ENCODE assay signal across 30 cellular contexts in genomic region chr17:76236603-76237002, GRCh38.
"Had no signal": no experiment of that assay in that cellular context is flagged by ENCODE, and none has a peak within 500 bp of the region (broad histone marks: within the 10 kb centered on the region; RNA-seq: fewer than 3 reads in every experiment).

No MANE protein-coding gene starts in this region.

- H3K27ac Mint-ChIP-seq: activated CD4-positive, alpha-beta T cell treated with anti-CD3 and anti-CD28 coated beads, Interleukin-2, amount 10 ng/mL, durations not matched to agents 24 days and 14 days; activated CD8-positive, alpha-beta T cell treated with anti-CD3 and anti-CD28 coated beads for 36 hours; activated naive CD4-positive, alpha-beta T cell treated with anti-CD3 and anti-CD28 coated beads for 36 hours; activated T-helper 1 cell treated with anti-CD3 and anti-CD28 coated beads, Interleukin-12 subunit alpha, Interleukin-12 subunit beta, Interleukin-2, Interleukin-4 antibody, amounts not matched to agents 30 ng/mL and 10 ng/mL and 1 ng/mL, durations not matched to agents 14 hours and 24 hours and 36 hours; T-helper 1 cell treated with Interleukin-12 subunit alpha and Interleukin-12 subunit beta and Interleukin-4 antibody, amounts not matched to agents 30 μg/mL and 1 μg/mL, for 36 hours; T-helper 2 cell treated with Interferon-gamma antibody and Interleukin-4, amounts not matched to agents 5 μg/mL and 100 μg/mL, for 36 hours had no signal

- DNase-seq: activated CD4-positive, alpha-beta T cell treated with anti-CD3 and anti-CD28 coated beads, Interleukin-2, amount 10 ng/mL, durations not matched to agents 24 days and 14 days; activated CD4-positive, alpha-beta T cell treated with anti-CD3 and anti-CD28 coated beads, Interleukin-2, amount 50 U/mL, for 4 hours; activated CD8-positive, alpha-beta memory T cell treated with anti-CD3 and anti-CD28 coated beads, Interleukin-2, amount 50 U/mL, for 4 hours; activated CD8-positive, alpha-beta T cell treated with anti-CD3 and anti-CD28 coated beads for 36 hours; activated gamma-delta T cell treated with Interleukin-2 at 50 U/mL for 16 hours; activated naive CD4-positive, alpha-beta T cell treated with anti-CD3 and anti-CD28 coated beads for 36 hours; activated T-cell treated with anti-CD3 and anti-CD28 coated beads for 4 hours; activated T-cell treated with anti-CD3 and anti-CD28 coated beads, Interleukin-2, amount 50 U/mL, for 4 hours; body of pancreas; cerebellar nuclear complex; Kasumi-1; MG63; NCI-H1048; NCI-H1105 treated with DMSO at 0.1 percent for 48 hours; NCI-H1436; NCI-H1694 treated with DMSO at 0.1 percent for 48 hours; NCI-H2029; NCI-H345; NCI-H524 treated with DMSO at 0.1 percent for 48 hours; SHP77; SJCRH30 had no signal

- H3K4me3 ChIP-seq: adrenal gland, body of pancreas, breast epithelium, MG63, SJCRH30, SK-N-MC had no signal

- H3K27ac ChIP-seq: adrenal gland, body of pancreas, breast epithelium, SJCRH30, SK-N-MC had no signal

- H3K9me3 Mint-ChIP-seq: T-helper 2 cell treated with Interferon-gamma antibody and Interleukin-4, amounts not matched to agents 5 μg/mL and 100 μg/mL, for 36 hours had no signal

- H3K27me3 Mint-ChIP-seq: activated CD4-positive, alpha-beta T cell treated with anti-CD3 and anti-CD28 coated beads, Interleukin-2, amount 10 ng/mL, durations not matched to agents 24 days and 14 days; activated CD8-positive, alpha-beta T cell treated with anti-CD3 and anti-CD28 coated beads for 36 hours had no signal

- FAIRE-seq: astrocyte, TTC549 had no signal

- H3K9me3 ChIP-seq: adrenal gland, body of pancreas, breast epithelium had no signal

- H3K4me3 Mint-ChIP-seq: activated CD4-positive, alpha-beta T cell treated with anti-CD3 and anti-CD28 coated beads, Interleukin-2, amount 10 ng/mL, durations not matched to agents 24 days and 14 days; activated CD8-positive, alpha-beta T cell treated with anti-CD3 and anti-CD28 coated beads for 36 hours; activated naive CD4-positive, alpha-beta T cell treated with anti-CD3 and anti-CD28 coated beads for 36 hours; activated T-cell treated with anti-CD3 and anti-CD28 coated beads, Interleukin-2, amount 50 U/mL, for 4 hours; activated T-helper 1 cell treated with anti-CD3 and anti-CD28 coated beads, Interleukin-12 subunit alpha, Interleukin-12 subunit beta, Interleukin-2, Interleukin-4 antibody, amounts not matched to agents 30 ng/mL and 10 ng/mL and 1 ng/mL, durations not matched to agents 14 hours and 24 hours and 36 hours; T-helper 1 cell treated with Interleukin-12 subunit alpha and Interleukin-12 subunit beta and Interleukin-4 antibody, amounts not matched to agents 30 μg/mL and 1 μg/mL, for 36 hours; T-helper 2 cell treated with Interferon-gamma antibody and Interleukin-4, amounts not matched to agents 5 μg/mL and 100 μg/mL, for 36 hours had no signal

- H3K27me3 ChIP-seq: adrenal gland, body of pancreas, breast epithelium had no signal

- ATAC-seq: activated CD8-positive, alpha-beta T cell treated with anti-CD3 and anti-CD28 coated beads for 36 hours; activated T-cell treated with anti-CD3 and anti-CD28 coated beads, Interleukin-2, amount 50 U/mL, for 4 hours; body of pancreas; Panc1 had no signal

- H3K36me3 ChIP-seq: adrenal gland, breast epithelium, MG63, SJCRH30 had no signal
